In genomic region chr5:56814361-56814962, GRCh38 we compare ENCODE assay signal across 1 cellular context.
TF ChIP-seq lines count a peak whose summit lies in the region.

No MANE protein-coding gene starts in this region.

TF ChIP-seq in HEK293, 187 proteins besides CTCF, POLR2A, EP300 and RAD21 (continued from another document and continues in another):
- no peak for TF ChIP-seq PRDM4 (tag by site-specific recombination; IDR thresholded peaks at IDR 0.05)
- 0 out of 2 replicates have a peak, but pooled peaks have one; percentile 65 for TF ChIP-seq ZNF501 (tag by site-specific recombination; IDR thresholded peaks at IDR 0.05)
- no peak for TF ChIP-seq ZNF510 (tag by site-specific recombination; IDR thresholded peaks at IDR 0.05; ENCODE audit: insufficient replicate concordance)
- TF ChIP-seq SETDB1 (IDR thresholded peaks at IDR 0.05; ENCODE audit: insufficient read length, low read length) = no peak
- TF ChIP-seq KLF7 (tag by site-specific recombination; IDR thresholded peaks at IDR 0.05; ENCODE audit: borderline replicate concordance) = no peak
- no peak for TF ChIP-seq PRDM2 (tag by site-specific recombination; IDR thresholded peaks at IDR 0.05; ENCODE audit: borderline replicate concordance)
- TF ChIP-seq ZNF48 (tag by site-specific recombination; IDR thresholded peaks at IDR 0.05) = no peak
- peak; percentile 41; the same call in 1 of the 2 replicates for TF ChIP-seq SP2 (tag by site-specific recombination; IDR thresholded peaks at IDR 0.05)
- no peak for TF ChIP-seq ZNF544 (tag by site-specific recombination; IDR thresholded peaks at IDR 0.05)
- TF ChIP-seq ZEB2 (tag by site-specific recombination; IDR thresholded peaks at IDR 0.05) = 0 out of 2 replicates have a peak, but pooled peaks have one; percentile 41
- no peak for TF ChIP-seq ZFP41 (tag by site-specific recombination; IDR thresholded peaks at IDR 0.05; ENCODE audit: borderline replicate concordance)
- no peak for TF ChIP-seq ZNF692 (tag by site-specific recombination; IDR thresholded peaks at IDR 0.05)
- TF ChIP-seq TRIM28 (IDR thresholded peaks at IDR 0.05; ENCODE audit: borderline replicate concordance, low read length) = no peak
- no peak for TF ChIP-seq SCRT1 (tag by site-specific recombination; IDR thresholded peaks at IDR 0.05; ENCODE audit: borderline replicate concordance)
- no peak for TF ChIP-seq HOXA7 (CRISPR knock-in tag; IDR thresholded peaks at IDR 0.05; ENCODE audit: borderline replicate concordance)
- no peak for TF ChIP-seq KLF9 (tag by site-specific recombination; IDR thresholded peaks at IDR 0.05; ENCODE audit: low read depth)
- TF ChIP-seq TSHZ1 (tag by site-specific recombination; IDR thresholded peaks at IDR 0.05; ENCODE audit: borderline replicate concordance) = no peak
- no peak for TF ChIP-seq KLF16 (tag by site-specific recombination; IDR thresholded peaks at IDR 0.05)
- no peak for TF ChIP-seq ZNF555 (tag by site-specific recombination; conservative IDR thresholded peaks at IDR 0.05)
- no peak for TF ChIP-seq REST (tag by site-specific recombination; IDR thresholded peaks at IDR 0.05)
- no peak for TF ChIP-seq ZNF514 (tag by site-specific recombination; IDR thresholded peaks at IDR 0.05)
- no peak for TF ChIP-seq ZNF37A (tag by site-specific recombination; IDR thresholded peaks at IDR 0.05)
- no peak for TF ChIP-seq ZNF639 (tag by site-specific recombination; IDR thresholded peaks at IDR 0.05)
- TF ChIP-seq ZNF433 (tag by site-specific recombination; IDR thresholded peaks at IDR 0.05; ENCODE audit: low read depth) = no peak
- no peak for TF ChIP-seq ZSCAN5A (tag by site-specific recombination; IDR thresholded peaks at IDR 0.05)
- TF ChIP-seq ZNF398 (tag by site-specific recombination; IDR thresholded peaks at IDR 0.05) = no peak
- TF ChIP-seq ZNF585B (tag by site-specific recombination; IDR thresholded peaks at IDR 0.05) = no peak
- no peak for TF ChIP-seq ZNF677 (tag by site-specific recombination; IDR thresholded peaks at IDR 0.05)
- peak; percentile 14; the same call in 1 of the 2 replicates for TF ChIP-seq GLIS2 (tag by site-specific recombination; IDR thresholded peaks at IDR 0.05)
- TF ChIP-seq ZNF311 (tag by site-specific recombination; IDR thresholded peaks at IDR 0.05; ENCODE audit: borderline replicate concordance) = no peak
- no peak for TF ChIP-seq ZNF184 (tag by site-specific recombination; IDR thresholded peaks at IDR 0.05)
- TF ChIP-seq YY1 (tag by site-specific recombination; IDR thresholded peaks at IDR 0.05) = no peak
- peak; percentile 96 for TF ChIP-seq ZNF335 (tag by site-specific recombination; conservative IDR thresholded peaks at IDR 0.05)
- TF ChIP-seq ZBTB20 (tag by site-specific recombination; IDR thresholded peaks at IDR 0.05) = no peak
- no peak for TF ChIP-seq ZNF112 (tag by site-specific recombination; IDR thresholded peaks at IDR 0.05)
